17 cellular contexts compared by ENCODE assay signal in the genomic region with DNA sequence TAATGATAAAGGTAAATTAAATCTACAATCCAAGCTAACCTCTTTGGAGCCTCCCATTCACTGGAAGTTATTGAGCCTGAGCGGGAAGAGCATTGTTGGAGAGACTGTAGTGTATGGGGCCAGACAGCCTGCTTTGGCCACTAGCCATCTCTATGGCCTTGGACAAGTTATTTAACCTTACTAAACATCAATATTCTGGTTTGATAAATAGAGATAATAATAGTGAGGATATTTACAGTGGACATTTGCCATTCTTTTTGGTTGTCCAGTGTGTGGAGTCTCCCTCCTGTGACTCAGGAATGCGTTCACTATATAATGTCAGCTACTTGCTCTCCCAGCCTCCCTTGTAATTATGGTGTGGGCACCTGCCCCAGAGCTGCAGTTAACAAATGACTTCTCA.
DNase-seq lines count a peak whose midpoint lies in the region; ATAC-seq, FAIRE-seq and TF ChIP-seq lines count a peak whose summit lies in the region.
"Had no signal": no experiment of that assay in that cellular context is flagged by ENCODE, and none has a peak within 500 bp of the region (broad histone marks: within the 10 kb centered on the region; RNA-seq: fewer than 3 reads in every experiment).

No MANE protein-coding gene starts in this region.

- no peak overlapping the region for H3K4me3 ChIP-seq in IMR-90 (ENCODE audit: insufficient read depth, low read depth, low read length)
- H3K4me3 ChIP-seq in pancreas, result no peak overlapping the region
- no peak overlapping the region for H3K4me3 ChIP-seq in foreskin fibroblast (ENCODE audit: low read depth in 1 of 2, low read length in 2 of 2)
- H3K4me3 ChIP-seq: esophagus muscularis mucosa, mucosa of descending colon had no signal

- BruUV-seq in IMR-90 (replicated peaks; lab: Mats Ljungman, UMichigan), result no TSS peak

- H4K5ac ChIP-seq in IMR-90 (ENCODE audit: low read depth, low read length), result no peak overlapping the region

- H4K91ac ChIP-seq in IMR-90 (ENCODE audit: insufficient read depth, low read depth, low read length), result no peak overlapping the region

- no peak for TF ChIP-seq POLR2A in IMR-90 (IDR thresholded peaks at IDR 0.05; ENCODE audit: low read depth, low read length)

- H3K79me1 ChIP-seq in IMR-90 (ENCODE audit: low read depth in 1 of 2, low read length in 2 of 2), result no peaks in the 10 kb centered on the region; a peak in 1 of 4 replicates

- H2AK5ac ChIP-seq in IMR-90 (ENCODE audit: low read depth, low read length), result 0 out of 2 replicates have a peak overlapping the region, but pooled peaks have one; percentile 53

- no peak overlapping the region for H4K8ac ChIP-seq in IMR-90 (ENCODE audit: low read depth in 2 of 2, low read length in 2 of 2)

- no peaks in the 10 kb centered on the region for H3K27me3 Mint-ChIP-seq in activated CD4-positive, alpha-beta T cell treated with anti-CD3 and anti-CD28 coated beads, Interleukin-2, amount 10 ng/mL, durations not matched to agents 7 days and 5 days
- H3K27me3 Mint-ChIP-seq in activated naive CD8-positive, alpha-beta T cell treated with anti-CD3 and anti-CD28 coated beads, Interleukin-2, amount 10 ng/mL, durations not matched to agents 7 days and 5 days, result no peaks in the 10 kb centered on the region
- H3K27me3 Mint-ChIP-seq: activated B cell treated with CpG ODN at 0.5 μM for 24 hours had no signal

- H3K9me1 ChIP-seq in IMR-90 (ENCODE audit: insufficient read depth, low read length), result peaks cover 4% of the 10 kb centered on the region; the same call in 1 of the 2 replicates

- peak overlapping the region; percentile 88 for H3K27ac Mint-ChIP-seq in activated CD4-positive, alpha-beta T cell treated with anti-CD3 and anti-CD28 coated beads, Interleukin-2, amount 10 ng/mL, durations not matched to agents 7 days and 5 days
- peak overlapping the region; percentile 87 for H3K27ac Mint-ChIP-seq in activated naive CD8-positive, alpha-beta T cell treated with anti-CD3 and anti-CD28 coated beads, Interleukin-2, amount 10 ng/mL, durations not matched to agents 7 days and 5 days
- H3K27ac Mint-ChIP-seq: activated B cell treated with CpG ODN at 0.5 μM for 24 hours had no signal

- H2AFZ ChIP-seq in IMR-90 (replicated peaks; ENCODE audit: low read length, poor library complexity), result no peak overlapping the region

- dilution Hi-C loops in IMR-90 (cut with HindIII; ENCODE audit: low sequenced_read_pairs, unreplicated experiment), result no loop called here

- TF ChIP-seq RAD21 in IMR-90 (IDR thresholded peaks at IDR 0.05; ENCODE audit: low read length), result no peak

- peak overlapping the region; percentile 44 for H3K4me3 Mint-ChIP-seq in activated CD4-positive, alpha-beta T cell treated with anti-CD3 and anti-CD28 coated beads, Interleukin-2, amount 10 ng/mL, durations not matched to agents 7 days and 5 days
- H3K4me3 Mint-ChIP-seq in activated naive CD8-positive, alpha-beta T cell treated with anti-CD3 and anti-CD28 coated beads, Interleukin-2, amount 10 ng/mL, durations not matched to agents 7 days and 5 days, result peak overlapping the region; percentile 74
- H3K4me3 Mint-ChIP-seq: activated B cell treated with CpG ODN at 0.5 μM for 24 hours had no signal

- in situ Hi-C loops in IMR-90 (cut with MboI; ENCODE audit: low sequenced_read_pairs), result no loop called here

- no peak overlapping the region for H3K56ac ChIP-seq in IMR-90 (ENCODE audit: extremely low read depth, insufficient read depth, low read length)

- ATAC-seq in IMR-90 (ENCODE audit: low read depth), result no peak
- no peak for ATAC-seq in activated naive CD8-positive, alpha-beta T cell treated with anti-CD3 and anti-CD28 coated beads, Interleukin-2, amount 10 ng/mL, durations not matched to agents 7 days and 5 days (ENCODE audit: low read depth)
- ATAC-seq in pancreas, result peak; percentile 67 to 86 (median 82)
- ATAC-seq: right cardiac atrium had no signal

- H3K4me1 ChIP-seq in IMR-90 (ENCODE audit: control insufficient read depth, insufficient read depth, low read length) (peaks cover 9% of the 10 kb centered on the region), pancreas (peaks cover 13 to 25% (median 15%) of the 10 kb centered on the region in 3 donors)

- CTCF ChIA-PET in activated CD4-positive, alpha-beta T cell treated with anti-CD3 and anti-CD28 coated beads, Interleukin-2, amount 10 ng/mL, durations not matched to agents 7 days and 5 days (lab: Charles Lee), result interaction anchor here (0.7 to 1.2 kb wide), 2 partner anchors 64 to 86 kb away, joined by 3 to 4 read pairs; no protein-coding TSS in a partner anchor
- CTCF ChIA-PET in IMR-90 (lab: Yijun Ruan, JAX), result no interaction called here

- no peaks in the 10 kb centered on the region for H3K9me3 ChIP-seq in IMR-90 (ENCODE audit: control insufficient read depth, insufficient read depth, low read length)
- H3K9me3 ChIP-seq in pancreas, result no peaks in the 10 kb centered on the region
- H3K9me3 ChIP-seq: esophagus muscularis mucosa, mucosa of descending colon had no signal

- WGBS in IMR-90 (ENCODE audit: extremely low coverage in 2 of 2, insufficient read length in 1 of 2), 2 experiments, result no CpG with 5 or more reads among the region's 2 CpGs
- WGBS in pancreas, 2 donors, result 14 to 23% methylated on average over 2 of the region's 2 CpGs

- H4K20me1 ChIP-seq in IMR-90 (ENCODE audit: insufficient read depth, low read length), result no peaks in the 10 kb centered on the region

- H3K9ac ChIP-seq in IMR-90 (ENCODE audit: low read depth, low read length), result no peak overlapping the region

- H3K4me1 Mint-ChIP-seq in activated CD4-positive, alpha-beta T cell treated with anti-CD3 and anti-CD28 coated beads, Interleukin-2, amount 10 ng/mL, durations not matched to agents 7 days and 5 days, result peaks cover 31% of the 10 kb centered on the region
- H3K4me1 Mint-ChIP-seq in activated naive CD8-positive, alpha-beta T cell treated with anti-CD3 and anti-CD28 coated beads, Interleukin-2, amount 10 ng/mL, durations not matched to agents 7 days and 5 days, result peaks cover 25% of the 10 kb centered on the region
- H3K4me1 Mint-ChIP-seq: activated B cell treated with CpG ODN at 0.5 μM for 24 hours had no signal

- H2BK15ac ChIP-seq in IMR-90 (ENCODE audit: low read depth, low read length), result no peak overlapping the region

- no peak overlapping the region for H2BK20ac ChIP-seq in IMR-90 (ENCODE audit: low read depth, low read length)

- H3K14ac ChIP-seq in IMR-90 (replicated peaks; ENCODE audit: low read depth, low read length), result no peak overlapping the region

- peak overlapping the region; percentile 54; the same call in 1 of the 2 replicates for H3K4ac ChIP-seq in IMR-90 (ENCODE audit: low read depth, low read length)

- no peak overlapping the region for H3K23ac ChIP-seq in IMR-90 (ENCODE audit: low read depth, low read length)

- no peak for TF ChIP-seq CTCF in IMR-90 (conservative IDR thresholded peaks at IDR 0.05; ENCODE audit: low read depth, low read length)
- no peak for TF ChIP-seq CTCF in pancreas (IDR thresholded peaks at IDR 0.05)
- TF ChIP-seq CTCF in foreskin fibroblast (IDR thresholded peaks at IDR 0.05; ENCODE audit: low read depth, low read length), result no peak

- H3K27me3 ChIP-seq in IMR-90 (ENCODE audit: control insufficient read depth, insufficient read depth, low read length), result no peaks in the 10 kb centered on the region
- H3K27me3 ChIP-seq in pancreas, result no peaks in the 10 kb centered on the region
- H3K27me3 ChIP-seq: esophagus muscularis mucosa had no signal

- H3K36me3 ChIP-seq in IMR-90 (ENCODE audit: control insufficient read depth, insufficient read depth, low read length), result no peaks in the 10 kb centered on the region
- no peaks in the 10 kb centered on the region for H3K36me3 ChIP-seq in pancreas
- H3K36me3 ChIP-seq: esophagus muscularis mucosa had no signal

- peaks cover 53% of the 10 kb centered on the region for H3K36me3 Mint-ChIP-seq in activated CD4-positive, alpha-beta T cell treated with anti-CD3 and anti-CD28 coated beads, Interleukin-2, amount 10 ng/mL, durations not matched to agents 7 days and 5 days (ENCODE audit: low read depth)
- H3K36me3 Mint-ChIP-seq in activated naive CD8-positive, alpha-beta T cell treated with anti-CD3 and anti-CD28 coated beads, Interleukin-2, amount 10 ng/mL, durations not matched to agents 7 days and 5 days, result peaks cover 43% of the 10 kb centered on the region

- no peak overlapping the region for H2BK5ac ChIP-seq in IMR-90 (ENCODE audit: low read depth, low read length, poor library complexity, severe bottlenecking)

- no peak overlapping the region for H3K27ac ChIP-seq in IMR-90 (ENCODE audit: insufficient read depth, low read length)
- H3K27ac ChIP-seq in pancreas, result peak overlapping the region in 1 of 4 donors; percentile 25

- peaks cover 37% of the 10 kb centered on the region for H3K9me3 Mint-ChIP-seq in activated CD4-positive, alpha-beta T cell treated with anti-CD3 and anti-CD28 coated beads, Interleukin-2, amount 10 ng/mL, durations not matched to agents 7 days and 5 days
- peaks cover 34% of the 10 kb centered on the region for H3K9me3 Mint-ChIP-seq in activated naive CD8-positive, alpha-beta T cell treated with anti-CD3 and anti-CD28 coated beads, Interleukin-2, amount 10 ng/mL, durations not matched to agents 7 days and 5 days

- no peak for FAIRE-seq in pancreas (lab: Jason Lieb, UNC)
- FAIRE-seq: H1 had no signal

- H2BK120ac ChIP-seq in IMR-90 (ENCODE audit: low read depth, low read length), result no peak overlapping the region

- 0 out of 2 replicates have a peak overlapping the region, but pooled peaks have one; percentile 12 for H3K18ac ChIP-seq in IMR-90 (ENCODE audit: low read depth, low read length)

- no peak overlapping the region for H3K4me2 ChIP-seq in IMR-90 (ENCODE audit: low read depth, low read length)

- DNase-seq in activated CD4-positive, alpha-beta T cell treated with anti-CD3 and anti-CD28 coated beads, Interleukin-2, amount 10 ng/mL, durations not matched to agents 7 days and 5 days, result no peak
- DNase-seq in activated CD4-positive, alpha-beta T cell treated with anti-CD3 and anti-CD28 coated beads, Interleukin-2, amount 50 U/mL, for 4 hours, result no peak
- no peak for DNase-seq in IMR-90
- no peak for DNase-seq in activated naive CD8-positive, alpha-beta T cell treated with anti-CD3 and anti-CD28 coated beads, Interleukin-2, amount 10 ng/mL, durations not matched to agents 7 days and 5 days
- peak in 3 of 6 donors; percentile 32 to 41 (median 33) for DNase-seq in pancreas
- no peak for DNase-seq in DMS79 treated with DMSO at 0.1 percent for 48 hours (lab: John Stamatoyannopoulos, UW)
- DNase-seq in NCI-H2171 (lab: John Stamatoyannopoulos, UW), result no peak
- DNase-seq in foreskin fibroblast, result no peak
- DNase-seq: activated B cell treated with CpG ODN at 0.5 μM for 24 hours, C1 segment of cervical spinal cord, DMS53, mucosa of descending colon, NCI-H187 treated with DMSO at 0.1 percent for 48 hours, right cardiac atrium, trophoblast cell had no signal

- no peak overlapping the region for H2AK9ac ChIP-seq in IMR-90 (replicated peaks; ENCODE audit: low read depth, low read length, poor library complexity)

- POLR2A ChIA-PET in activated CD4-positive, alpha-beta T cell treated with anti-CD3 and anti-CD28 coated beads, Interleukin-2, amount 10 ng/mL, durations not matched to agents 7 days and 5 days (lab: Charles Lee), result interaction anchor here (1.4 kb wide), 1 partner anchor 86 kb away, joined by 4 read pairs; no protein-coding TSS in a partner anchor
- POLR2A ChIA-PET in IMR-90 (lab: Charles Lee; ENCODE audit: unreplicated experiment), result no interaction called here
- POLR2A ChIA-PET in activated naive CD8-positive, alpha-beta T cell treated with anti-CD3 and anti-CD28 coated beads, Interleukin-2, amount 10 ng/mL, durations not matched to agents 7 days and 5 days (lab: Charles Lee), result interaction anchor here (0.9 to 2.6 kb wide), 6 partner anchors 10 to 238 kb away, joined by 3 to 11 read pairs (median 6); no protein-coding TSS in a partner anchor

- intact Hi-C loops in IMR-90 (cut with micrococcal nuclease), result no loop called here
- intact Hi-C loops in pancreas (cut with DNase I), result no loop called here

Comparison
In these comparisons a context has a peak if more than half of its experiments do, and no peak if none do; other contexts are left out.
1. ATAC-seq: peak in pancreas (4 of 4); none in IMR-90 (single experiment) and activated naive CD8-positive, alpha-beta T cell treated with anti-CD3 and anti-CD28 coated beads, Interleukin-2, amount 10 ng/mL, durations not matched to agents 7 days and 5 days (single experiment).